27 cellular contexts compared by ENCODE assay signal in genomic region chr9:136259517-136259813, GRCh38. TPM values are rescaled to one million over a fixed set of nuclear protein-coding genes. Genes with fewer than 3 reads are reported as not detected.
A peak's percentile ranks its signal among the peaks of the same experiment; 100 is the strongest.
DNase-seq lines count a peak whose midpoint lies in the region; TF ChIP-seq lines count a peak whose summit lies in the region.
"Had no signal": no experiment of that assay in that cellular context is flagged by ENCODE, and none has a peak within 500 bp of the region (broad histone marks: within the 10 kb centered on the region; RNA-seq: fewer than 3 reads in every experiment).

No MANE protein-coding gene starts in this region.

- H3K27me3 Mint-ChIP-seq in glutamatergic neuron (ENCODE audit: unreplicated experiment) = peaks cover 2% of the 10 kb centered on the region

- H3K9ac ChIP-seq in NT2/D1 (ENCODE audit: insufficient read length, low read depth) = peak overlapping the region; percentile 57

- peaks cover 19% of the 10 kb centered on the region for H3K4me1 Mint-ChIP-seq in glutamatergic neuron (ENCODE audit: low read depth, unreplicated experiment)

- no peak overlapping the region for H3K27ac Mint-ChIP-seq in glutamatergic neuron (ENCODE audit: unreplicated experiment)

- no peaks in the 10 kb centered on the region for H3K36me3 ChIP-seq in BE2C
- H3K36me3 ChIP-seq in NT2/D1 (ENCODE audit: insufficient read depth, insufficient read length, low read length) = no peaks in the 10 kb centered on the region

- H3K36me3 Mint-ChIP-seq in glutamatergic neuron (ENCODE audit: unreplicated experiment) = no peaks in the 10 kb centered on the region

- CTCF ChIA-PET in RWPE1 (lab: Yijun Ruan, JAX) = no interaction called here

- H3K4me3 ChIP-seq in BE2C (ENCODE audit: low read depth, low read length) (no peak overlapping the region), NT2/D1 (ENCODE audit: insufficient read length, low read depth) (no peak overlapping the region)
- H3K4me3 ChIP-seq: K562 had no signal

- peak; percentile 74 for DNase-seq in BE2C
- DNase-seq in ELF-1 (ENCODE audit: low read depth, low spot score) = peak; percentile 62
- DNase-seq in NT2/D1 (ENCODE audit: low read depth, low spot score) = no peak
- DNase-seq in glutamatergic neuron = peak; percentile 53
- DNase-seq in AG08396 (ENCODE audit: low spot score) = no peak
- DNase-seq in NCI-H524 treated with DMSO at 0.1 percent for 48 hours (lab: John Stamatoyannopoulos, UW) = no peak
- DNase-seq in RWPE1 (ENCODE audit: low spot score) = no peak
- DNase-seq in dedifferentiated amniotic fluid mesenchymal stem cell (ENCODE audit: extremely low spot score) = no peak
- DNase-seq: Calu3, DMS53, GOT3, MV-4-11, NCI-H1105, NCI-H1436 treated with DMSO at 0.1 percent for 48 hours, NCI-H187 treated with DMSO at 0.1 percent for 48 hours, NCI-H2171 treated with DMSO at 0.1 percent for 48 hours, NCI-H345, NCI-H510A treated with DMSO at 0.1 percent for 48 hours, NCI-H774, RPMI8226, SHP77 treated with DMSO at 0.1 percent for 48 hours had no signal

- no peak overlapping the region for H3K4me3 Mint-ChIP-seq in glutamatergic neuron (ENCODE audit: unreplicated experiment)

- H3K27me3 ChIP-seq in BE2C (no peaks in the 10 kb centered on the region), NT2/D1 (ENCODE audit: insufficient read depth, insufficient read length) (no peaks in the 10 kb centered on the region)

- POLR2A ChIA-PET in RWPE1 (lab: Yijun Ruan, JAX; ENCODE audit: low non-redundant PET) = no interaction called here

- H3K9me3 ChIP-seq in BE2C = no peaks in the 10 kb centered on the region
- H3K9me3 ChIP-seq in NT2/D1 (ENCODE audit: insufficient read depth, low read length) = no peaks in the 10 kb centered on the region

- peaks cover 3% of the 10 kb centered on the region for H3K9me3 Mint-ChIP-seq in glutamatergic neuron (ENCODE audit: unreplicated experiment)

- H3K4me1 ChIP-seq in BE2C (peaks cover 8% of the 10 kb centered on the region), NT2/D1 (ENCODE audit: insufficient read depth, insufficient read length) (peaks cover 56% of the 10 kb centered on the region)

- no peak overlapping the region for H3K27ac ChIP-seq in RWPE1

- TF ChIP-seq CTCF in BE2C (IDR thresholded peaks at IDR 0.05; ENCODE audit: low read depth, low read length) (no peak), glutamatergic neuron (IDR thresholded peaks at IDR 0.05; ENCODE audit: partially characterized antibody, unreplicated experiment) (no peak), RWPE1 (conservative IDR thresholded peaks at IDR 0.05; ENCODE audit: low read depth) (no peak)

RNA-seq across cellular contexts. Expression of gene QSOX2, which starts 13.9 kb away (rescaled TPM):
- 65.1 TPM for polyA plus RNA-seq in BE2C (2012; ENCODE audit: insufficient read depth, insufficient read length, low read depth)
- 21.2 TPM for total RNA-seq in glutamatergic neuron (ENCODE audit: unreplicated experiment)

RNA-seq across cellular contexts. Expression of gene CCDC187, which starts 44.4 kb away (rescaled TPM):
- polyA plus RNA-seq in BE2C (2012; ENCODE audit: insufficient read depth, insufficient read length, low read depth) = not detected
- 15.8 TPM for total RNA-seq in glutamatergic neuron (ENCODE audit: unreplicated experiment)
- total RNA-seq: Daoy; K562; LHCN-M2; MCF 10A; T-helper 1 cell treated with Interleukin-12 subunit alpha and Interleukin-12 subunit beta and Interleukin-4 antibody, amounts not matched to agents 30 ng/mL and 1 ng/mL, for 36 hours had no signal
- polyA plus RNA-seq: AG04450, K562 had no signal

RNA-seq across cellular contexts. Expression of gene LHX3, which starts 54.5 kb away (rescaled TPM):
- not detected for polyA plus RNA-seq in BE2C (2012; ENCODE audit: insufficient read depth, insufficient read length, low read depth)
- total RNA-seq in glutamatergic neuron (ENCODE audit: unreplicated experiment) = 0.81 TPM
- total RNA-seq: Calu3; Daoy; LHCN-M2; T-helper 1 cell treated with Interleukin-12 subunit alpha and Interleukin-12 subunit beta and Interleukin-4 antibody, amounts not matched to agents 30 ng/mL and 1 ng/mL, for 36 hours had no signal
- polyA plus RNA-seq: AG04450, K562 had no signal

Comparison
In these comparisons a context has a peak if more than half of its experiments do, and no peak if none do; other contexts are left out.
1. DNase-seq: peak in BE2C (single experiment), ELF-1 (single experiment) and glutamatergic neuron (single experiment); none in NT2/D1 (single experiment), AG08396 (single experiment), NCI-H524 treated with DMSO at 0.1 percent for 48 hours (single experiment), RWPE1 (single experiment) and dedifferentiated amniotic fluid mesenchymal stem cell (single experiment).